2 cellular contexts compared by ENCODE assay signal in genomic region chr10:14381475-14381874, GRCh38.
TF ChIP-seq lines count a peak whose summit lies in the region.

No MANE protein-coding gene starts in this region.

TF ChIP-seq in IMR-90, 13 proteins besides CTCF, POLR2A, EP300 and RAD21:
- TF ChIP-seq USF2 (IDR thresholded peaks at IDR 0.05; ENCODE audit: low read depth, low read length) (no peak), RFX5 (IDR thresholded peaks at IDR 0.05; ENCODE audit: low read depth, low read length) (no peak), FOS (IDR thresholded peaks at IDR 0.05; ENCODE audit: low read depth, low read length) (no peak), ELK1 (IDR thresholded peaks at IDR 0.05; ENCODE audit: borderline replicate concordance, low read depth, low read length) (no peak), RCOR1 (IDR thresholded peaks at IDR 0.05; ENCODE audit: insufficient replicate concordance, low read length) (no peak), SMC3 (IDR thresholded peaks at IDR 0.05; ENCODE audit: low read depth, low read length) (no peak), CEBPB (IDR thresholded peaks at IDR 0.05; ENCODE audit: low read depth, low read length) (no peak), BHLHE40 (IDR thresholded peaks at IDR 0.05; ENCODE audit: low read depth, low read length) (no peak), MAZ (IDR thresholded peaks at IDR 0.05; ENCODE audit: borderline replicate concordance, low read depth, low read length) (no peak), MXI1 (IDR thresholded peaks at IDR 0.05; ENCODE audit: borderline replicate concordance, low read depth, low read length) (no peak), NFE2L2 (IDR thresholded peaks at IDR 0.05; ENCODE audit: low read depth, low read length) (no peak), MAFK (IDR thresholded peaks at IDR 0.05; ENCODE audit: low read depth, low read length) (no peak), CHD1 (IDR thresholded peaks at IDR 0.05; ENCODE audit: low read depth, low read length) (no peak)

TF ChIP-seq in HepG2, 621 proteins besides CTCF, POLR2A, EP300 and RAD21:
- TF ChIP-seq SATB2 (CRISPR knock-in tag; IDR thresholded peaks at IDR 0.05) (no peak), NFE2L2 (IDR thresholded peaks at IDR 0.05; ENCODE audit: low read length) (no peak), ZNF784 (CRISPR knock-in tag; IDR thresholded peaks at IDR 0.05; ENCODE audit: borderline replicate concordance) (no peak), ERF (CRISPR knock-in tag; IDR thresholded peaks at IDR 0.05) (no peak), TRIM22 (IDR thresholded peaks at IDR 0.05) (no peak), RARG (CRISPR knock-in tag; IDR thresholded peaks at IDR 0.05; ENCODE audit: low read depth) (no peak), GATAD2A (CRISPR knock-in tag; IDR thresholded peaks at IDR 0.05) (no peak), ZC3H13 (CRISPR knock-in tag; IDR thresholded peaks at IDR 0.05) (no peak), ZFP90 (CRISPR knock-in tag; IDR thresholded peaks at IDR 0.05; ENCODE audit: borderline replicate concordance) (no peak), ZNF329 (CRISPR knock-in tag; IDR thresholded peaks at IDR 0.05; ENCODE audit: low read depth) (no peak), CHCHD3 (CRISPR knock-in tag; IDR thresholded peaks at IDR 0.05) (no peak), ZNF446 (CRISPR knock-in tag; IDR thresholded peaks at IDR 0.05) (no peak), ZFP41 (CRISPR knock-in tag; IDR thresholded peaks at IDR 0.05; ENCODE audit: borderline replicate concordance) (no peak), ZNF670 (CRISPR knock-in tag; IDR thresholded peaks at IDR 0.05; ENCODE audit: borderline replicate concordance) (no peak), MIER2 (CRISPR knock-in tag; IDR thresholded peaks at IDR 0.05) (no peak)
TF ChIP-seq in HepG2: peak in this region for 0.
